In genomic region chr7:82323806-82324205, GRCh38 we compare ENCODE assay signal across 28 cellular contexts.
"Had no signal": no experiment of that assay in that cellular context is flagged by ENCODE, and none has a peak within 500 bp of the region (broad histone marks: within the 10 kb centered on the region; RNA-seq: fewer than 3 reads in every experiment).

No MANE protein-coding gene starts in this region.

- H3K4me3 Mint-ChIP-seq: activated T-cell treated with anti-CD3 and anti-CD28 coated beads, Interleukin-2, amount 50 U/mL, for 72 hours; dendritic cell treated with granulocyte-macrophage colony-stimulating factor and Interleukin-4, amounts not matched to agents 40 ng/mL and 50 ng/mL, for 4 days; endodermal cell; natural killer cell treated with Interleukin-12 subunit alpha and Interleukin-12 subunit beta and Interleukin-15 and Interleukin-18, amount 100 ng/mL, for 72 hours had no signal

- H3K27ac Mint-ChIP-seq: activated naive CD4-positive, alpha-beta T cell treated with anti-CD3 and anti-CD28 coated beads, Interleukin-2, amount 50 U/mL, for 72 hours; activated T-cell treated with anti-CD3 and anti-CD28 coated beads, Interleukin-2, amount 50 U/mL, for 72 hours; dendritic cell treated with granulocyte-macrophage colony-stimulating factor and Interleukin-4, amounts not matched to agents 40 ng/mL and 50 ng/mL, for 4 days; endodermal cell; natural killer cell treated with Interleukin-12 subunit alpha and Interleukin-12 subunit beta and Interleukin-15 and Interleukin-18, amount 100 ng/mL, for 72 hours had no signal

- H3K9me3 Mint-ChIP-seq: activated naive CD4-positive, alpha-beta T cell treated with anti-CD3 and anti-CD28 coated beads, Interleukin-2, amount 50 U/mL, for 72 hours; dendritic cell treated with granulocyte-macrophage colony-stimulating factor and Interleukin-4, amounts not matched to agents 40 ng/mL and 50 ng/mL, for 4 days; endodermal cell had no signal

- DNase-seq: activated CD4-positive, alpha-beta T cell treated with anti-CD3 and anti-CD28 coated beads for 4 hours; activated CD4-positive, alpha-beta T cell treated with anti-CD3 and anti-CD28 coated beads, Interleukin-2, amount 50 U/mL, for 4 hours; activated naive CD4-positive, alpha-beta T cell; activated T-cell treated with anti-CD3 and anti-CD28 coated beads for 4 hours; activated T-cell treated with anti-CD3 and anti-CD28 coated beads, Interleukin-2, amount 50 U/mL, for 72 hours; aorta; brain microvascular endothelial cell; caudate nucleus; endodermal cell; foreskin melanocyte; left ventricle myocardium inferior; mucosa of descending colon; ovary; spleen; stimulated activated naive CD4-positive, alpha-beta T cell; T-helper 9 cell; tibial artery; upper lobe of right lung had no signal

- H3K27ac ChIP-seq: brain microvascular endothelial cell, left ventricle myocardium inferior, ovary, right atrium auricular region, spleen, suprapubic skin, tibial artery, upper lobe of right lung had no signal

- H3K27me3 ChIP-seq: brain microvascular endothelial cell, ovary, right atrium auricular region, spleen, suprapubic skin, tibial artery, upper lobe of right lung had no signal

- FAIRE-seq: islet of Langerhans, TTC549 had no signal

- H3K36me3 ChIP-seq: left ventricle myocardium inferior, ovary, prostate gland, right atrium auricular region, spleen, suprapubic skin, tibial artery, upper lobe of right lung had no signal

- ATAC-seq: activated naive CD4-positive, alpha-beta T cell treated with anti-CD3 and anti-CD28 coated beads, Interleukin-2, amount 50 U/mL, for 72 hours; activated T-cell treated with anti-CD3 and anti-CD28 coated beads, Interleukin-2, amount 50 U/mL, for 72 hours; esophagus mucosa; mucosa of descending colon; natural killer cell treated with Interleukin-12 subunit alpha and Interleukin-12 subunit beta and Interleukin-15 and Interleukin-18, amount 100 ng/mL, for 72 hours; upper lobe of right lung had no signal

- H3K27me3 Mint-ChIP-seq: dendritic cell treated with granulocyte-macrophage colony-stimulating factor and Interleukin-4, amounts not matched to agents 40 ng/mL and 50 ng/mL, for 4 days; natural killer cell treated with Interleukin-12 subunit alpha and Interleukin-12 subunit beta and Interleukin-15 and Interleukin-18, amount 100 ng/mL, for 72 hours had no signal

- H3K4me3 ChIP-seq: left ventricle myocardium inferior, lung, mucosa of descending colon, ovary, prostate gland, right atrium auricular region, spleen, suprapubic skin, tibial artery, upper lobe of right lung had no signal

- H3K4me1 ChIP-seq: spleen, upper lobe of right lung had no signal

- H3K9me3 ChIP-seq: left ventricle myocardium inferior, mucosa of descending colon, ovary, prostate gland, right atrium auricular region, spleen, suprapubic skin, tibial artery, upper lobe of right lung had no signal

- H3K4me1 Mint-ChIP-seq: endodermal cell had no signal

- H3K36me3 Mint-ChIP-seq: activated naive CD4-positive, alpha-beta T cell treated with anti-CD3 and anti-CD28 coated beads, Interleukin-2, amount 50 U/mL, for 72 hours had no signal
